ENCODE assay signal across 8 cellular contexts in the genomic region with DNA sequence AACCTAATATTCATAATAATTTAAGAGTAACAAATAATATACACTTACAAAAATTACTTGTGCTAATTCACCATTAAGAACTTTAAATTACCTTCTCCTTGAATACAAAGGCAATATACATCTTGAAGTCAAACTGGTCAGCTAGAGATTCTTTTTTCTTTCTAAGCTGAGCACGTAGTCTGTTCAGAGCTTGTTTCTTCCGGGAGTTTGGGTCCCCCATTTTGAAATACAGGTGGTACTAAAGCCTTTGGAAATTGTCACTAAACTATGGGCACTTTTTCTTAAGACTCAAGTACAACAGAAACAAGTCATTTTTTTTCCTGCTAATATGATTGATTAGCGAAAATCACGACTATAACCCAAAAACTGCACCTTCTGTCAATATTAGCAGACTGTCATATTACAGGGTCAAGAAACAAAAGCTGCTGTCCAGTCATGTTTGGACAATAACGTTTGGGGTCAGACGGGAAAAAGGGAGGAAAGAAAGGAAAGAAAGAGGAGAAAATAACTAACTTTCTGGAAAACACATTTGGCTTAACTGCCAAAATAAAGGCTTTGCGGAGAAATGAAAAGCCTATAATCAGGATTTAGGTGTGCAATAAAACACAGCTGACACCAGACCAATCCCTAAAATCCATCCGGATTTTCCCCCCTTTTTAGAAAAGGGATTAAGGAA. TPM values are rescaled to one million over a fixed set of nuclear protein-coding genes. Genes with fewer than 3 reads are reported as not detected.
DNase-seq lines count a peak whose midpoint lies in the region; ATAC-seq and TF ChIP-seq lines count a peak whose summit lies in the region.

No MANE protein-coding gene starts in this region.

- ATAC-seq in heart right ventricle (no peak), left ventricle myocardium superior (no peak), lung (ENCODE audit: insufficient read depth, low FRiP score) (no peak)

- H3K9me3 ChIP-seq in heart right ventricle = no peaks in the 10 kb centered on the region
- no peaks in the 10 kb centered on the region for H3K9me3 ChIP-seq in lung (ENCODE audit: control insufficient read depth in 2 of 2, insufficient read depth in 1 of 2, low read length in 1 of 2)
- H3K9me3 ChIP-seq in uterus = no peaks in the 10 kb centered on the region

- H3K4me1 ChIP-seq in heart right ventricle (peaks cover 6 to 66% (median 53%) of the 10 kb centered on the region in 9 donors), lung (ENCODE audit: control insufficient read depth in 2 of 2, insufficient read depth in 2 of 2, low read length in 2 of 2) (peaks cover 6 to 15% of the 10 kb centered on the region in 2 donors), uterus (peaks cover 0 to 15% of the 10 kb centered on the region in 2 donors)

- peak overlapping the region; percentile 70 to 98 (median 86) for H3K4me3 ChIP-seq in heart right ventricle
- peak overlapping the region; percentile 8 for H3K4me3 ChIP-seq in lung
- H3K4me3 ChIP-seq in uterus = peak overlapping the region; percentile 62 to 88

- DNase-seq in heart right ventricle (no peak), left ventricle myocardium superior (no peak), astrocyte of the hippocampus (ENCODE audit: low read depth, low spot score) (peak; percentile 9), lung (ENCODE audit: low spot score) (no peak), uterus (no peak), NCI-H1694 treated with DMSO at 0.1 percent for 48 hours (lab: John Stamatoyannopoulos, UW) (no peak), dedifferentiated amniotic fluid mesenchymal stem cell (ENCODE audit: extremely low spot score) (no peak)
- no peak for DNase-seq in activated CD4-positive, alpha-beta T cell treated with anti-CD3 and anti-CD28 coated beads, Interleukin-2, amount 50 U/mL, for 48 hours

- H3K27me3 ChIP-seq in heart right ventricle (no peaks in the 10 kb centered on the region), lung (ENCODE audit: control insufficient read depth, insufficient read depth) (no peaks in the 10 kb centered on the region), uterus (no peaks in the 10 kb centered on the region)

- H3K36me3 ChIP-seq in heart right ventricle (peaks cover 0 to 53% (median 20%) of the 10 kb centered on the region in 9 donors), lung (ENCODE audit: control insufficient read depth in 2 of 2, insufficient read depth in 2 of 2, low read length in 2 of 2) (peaks cover 8 to 9% of the 10 kb centered on the region in 2 donors), uterus (no peaks in the 10 kb centered on the region)

- TF ChIP-seq CTCF in heart right ventricle (IDR thresholded peaks at IDR 0.05) = no peak
- TF ChIP-seq CTCF in lung (IDR thresholded peaks at IDR 0.05; ENCODE audit: control extremely low read depth, extremely low read depth) = no peak
- TF ChIP-seq CTCF in uterus (IDR thresholded peaks at IDR 0.05) = no peak

- H3K27ac ChIP-seq in heart right ventricle = peak overlapping the region in 9 of 10 donors; percentile 6 to 100 (median 100)
- peak overlapping the region in 1 of 2 donors; percentile 100 for H3K27ac ChIP-seq in lung (ENCODE audit: low read depth in 1 of 2, low read length in 1 of 2)
- peak overlapping the region; percentile 98 to 99 for H3K27ac ChIP-seq in uterus

- no peak for TF ChIP-seq POLR2A in uterus (IDR thresholded peaks at IDR 0.05)

- intact Hi-C loops in heart right ventricle (cut with DNase I) = loop anchor here in 2 of 10 donors (5.0 to 10.0 kb wide), 2 partner anchors 56 to 59 kb away; partner anchors contain the start of gene GMNN (in 1 of the 2)
- intact Hi-C loops in left ventricle myocardium superior (cut with micrococcal nuclease) = no loop called here
- intact Hi-C loops in uterus (cut with DNase I; ENCODE audit: low total_unique reads) = no loop called here

- 12 to 19% methylated on average over 8 of the region's 8 CpGs for WGBS in heart right ventricle, 2 donors
- WGBS in lung, 2 donors = 12 to 28% methylated on average over 8 of the region's 8 CpGs

RNA-seq across cellular contexts. Expression of gene C6orf62, which starts 0.4 kb away (rescaled TPM):
- 10 to 100 TPM; 35.3 to 68.3 (median 39.5) TPM for total RNA-seq in heart right ventricle
- 10 to 100 TPM; 41.5 to 64.1 TPM for polyA plus RNA-seq in heart right ventricle
- total RNA-seq in left ventricle myocardium superior = 41.4 TPM
- total RNA-seq in lung = 100 to 1,000 TPM in 1 of 2 donors, 10 to 100 TPM in 1; 71.8 to 123 TPM
- 10 to 100 TPM; 79.3 to 80.9 TPM for polyA plus RNA-seq in lung
- total RNA-seq in uterus = 10 to 100 TPM; 14.3 to 93.7 (median 59.9) TPM

RNA-seq across cellular contexts. Expression of gene ACOT13, which starts 51.7 kb away (rescaled TPM):
- total RNA-seq in heart right ventricle (10 to 100 TPM; 47.3 to 83.8 (median 56.1) TPM), left ventricle myocardium superior (80.0 TPM), lung (10 to 100 TPM in 1 of 2 donors, 1 to 10 TPM in 1; 4.7 to 14.1 TPM), uterus (1 to 10 TPM; 3.8 to 10.0 (median 4.2) TPM)
- polyA plus RNA-seq in heart right ventricle (100 to 1,000 TPM in 1 of 2 donors, 10 to 100 TPM in 1; 38.2 to 241 TPM), lung (10 to 100 TPM; 14.6 to 59.3 TPM)

RNA-seq across cellular contexts. Expression of gene TDP2, which starts 51.9 kb away (rescaled TPM):
- total RNA-seq in heart right ventricle (10 to 100 TPM; 20.0 to 30.9 (median 24.3) TPM), left ventricle myocardium superior (24.3 TPM), lung (10 to 100 TPM; 36.8 to 56.8 TPM), uterus (10 to 100 TPM; 32.4 to 40.2 (median 36.3) TPM)
- polyA plus RNA-seq in heart right ventricle (10 to 100 TPM; 22.6 to 29.8 TPM), lung (10 to 100 TPM; 40.7 to 42.9 TPM)

RNA-seq across cellular contexts. Expression of gene GMNN, which starts 56.1 kb away (rescaled TPM):
- total RNA-seq in heart right ventricle (10 to 100 TPM in 1 of 10 donors, 1 to 10 TPM in 9; 3.1 to 10.9 (median 6.8) TPM), left ventricle myocardium superior (8.3 TPM), lung (10 to 100 TPM; 15.5 to 18.3 TPM), uterus (10 to 100 TPM in 2 of 4 donors, 1 to 10 TPM in 2; 8.7 to 28.2 (median 17.4) TPM)
- polyA plus RNA-seq in heart right ventricle (10 to 100 TPM in 1 of 2 donors, 1 to 10 TPM in 1; 6.4 to 15.6 TPM), lung (10 to 100 TPM; 11.4 to 12.1 TPM)

Comparison
In these comparisons a context has a peak if more than half of its experiments do, and no peak if none do; other contexts are left out.
1. H3K4me3 ChIP-seq: peak in every context shown above with its lines; median percentile 86 in heart right ventricle; 75 in uterus; 8 in lung.